In the genomic region with DNA sequence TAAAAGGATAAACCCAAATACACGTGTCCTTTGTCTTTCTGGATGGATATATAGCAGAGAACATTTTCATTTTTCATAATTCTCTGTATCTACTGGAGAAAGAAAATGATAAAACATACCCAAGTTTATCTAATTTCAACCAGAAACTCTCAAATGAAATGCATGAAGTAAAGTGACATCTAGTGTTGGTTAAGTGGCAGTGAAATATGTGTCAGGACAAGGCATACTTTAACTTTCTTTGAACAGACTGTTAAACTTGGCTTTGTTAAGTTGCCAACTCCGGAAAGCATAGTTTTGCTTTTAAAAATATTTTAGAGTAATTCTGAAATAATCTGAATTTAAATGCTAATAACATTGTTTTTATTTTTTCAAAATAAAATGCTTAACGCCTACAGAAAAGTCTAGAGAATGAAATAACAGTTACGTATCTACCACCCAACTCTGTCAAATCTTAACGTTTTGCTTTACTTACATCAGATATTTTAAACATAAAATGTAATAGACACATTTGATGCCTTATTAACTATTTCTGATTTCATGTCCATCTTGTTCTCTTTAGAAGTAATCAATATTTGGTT, we compare ENCODE assay signal across 8 cellular contexts. TPM values are rescaled to one million over a fixed set of nuclear protein-coding genes. Genes with fewer than 3 reads are reported as not detected.
DNase-seq lines count a peak whose midpoint lies in the region; ATAC-seq and TF ChIP-seq lines count a peak whose summit lies in the region.

No MANE protein-coding gene starts in this region.

- no peaks in the 10 kb centered on the region for H4K20me1 ChIP-seq in PC-9 (ENCODE audit: insufficient read depth)

- H3K27ac ChIP-seq in PC-9, result peak overlapping the region; percentile 24; the same call in 1 of the 2 replicates
- no peak overlapping the region for H3K27ac ChIP-seq in esophagus squamous epithelium
- no peak overlapping the region for H3K27ac ChIP-seq in psoas muscle

- DNase-seq in AML-193 (lab: John Stamatoyannopoulos, UW) (peak; percentile 44 to 46), HFFc6 (peak; percentile 55), PC-9 (peak in 1 of 2 experiments; percentile 59), esophagus squamous epithelium (lab: John Stamatoyannopoulos, UW) (no peak), psoas muscle (no peak), OCI-M2 (lab: John Stamatoyannopoulos, UW; ENCODE audit: unreplicated experiment) (no peak), T1000 (lab: John Stamatoyannopoulos, UW) (no peak)
- no peak for DNase-seq in stimulated activated CD4-positive, alpha-beta T cell treated with anti-CD3 and anti-CD28 coated beads, Interleukin-4, amount 100 ng/mL, for 1 hour

- intact Hi-C loops in PC-9 (cut with micrococcal nuclease; ENCODE audit: unreplicated experiment), result loop anchor here (1.0 to 2.0 kb wide), 3 partner anchors 43 to 233 kb away; partner anchors contain the start of gene SNRPF
- intact Hi-C loops in esophagus squamous epithelium (cut with DNase I), result loop anchor here (5.0 kb wide), 1 partner anchor 233 kb away; no protein-coding TSS in a partner anchor
- intact Hi-C loops in psoas muscle (cut with DNase I), result loop anchor here (1.0 to 10.0 kb wide), 3 partner anchors 193 to 233 kb away; no protein-coding TSS in a partner anchor

- POLR2A ChIA-PET in PC-9 (lab: Charles Lee; ENCODE audit: unreplicated experiment), result no interaction called here

- peaks cover 10% of the 10 kb centered on the region; the same call in 1 of the 2 replicates for H3F3A ChIP-seq in PC-9 (ENCODE audit: insufficient read depth, low read depth)

- H3K27ac Mint-ChIP-seq in HFFc6, result no peak overlapping the region

- BruUV-seq in PC-9 (replicated peaks; lab: Mats Ljungman, UMichigan), result no TSS peak

- H3K36me3 ChIP-seq in PC-9 (ENCODE audit: low read depth) (no peaks in the 10 kb centered on the region), esophagus squamous epithelium (no peaks in the 10 kb centered on the region), psoas muscle (ENCODE audit: insufficient read depth in 1 of 2, low read depth in 1 of 2) (no peaks in the 10 kb centered on the region)

- H3K4me3 Mint-ChIP-seq in HFFc6, result no peak overlapping the region

- H3K9me3 Mint-ChIP-seq in HFFc6, result no peaks in the 10 kb centered on the region

- no peak for ATAC-seq in psoas muscle

- H3K9me2 ChIP-seq in PC-9 (ENCODE audit: insufficient read depth), result no peaks in the 10 kb centered on the region

- H3K79me2 ChIP-seq in PC-9 (ENCODE audit: low read depth), result no peaks in the 10 kb centered on the region

- no peaks in the 10 kb centered on the region for H3K36me3 Mint-ChIP-seq in HFFc6 (ENCODE audit: low read depth)

- H3K9me3 ChIP-seq in PC-9 (ENCODE audit: insufficient read depth, low read depth) (peaks cover 3% of the 10 kb centered on the region; the same call in 1 of the 2 replicates), esophagus squamous epithelium (no peaks in the 10 kb centered on the region), psoas muscle (no peaks in the 10 kb centered on the region)

- TF ChIP-seq POLR2A in esophagus squamous epithelium (IDR thresholded peaks at IDR 0.05), result no peak

- H3K4me1 ChIP-seq in PC-9 (replicated peaks; ENCODE audit: insufficient read depth) (peaks cover 24% of the 10 kb centered on the region), esophagus squamous epithelium (no peaks in the 10 kb centered on the region), psoas muscle (no peaks in the 10 kb centered on the region)

- H2AFZ ChIP-seq in PC-9, result no peak overlapping the region

- no peak overlapping the region for H3K4me3 ChIP-seq in PC-9
- no peak overlapping the region for H3K4me3 ChIP-seq in esophagus squamous epithelium
- no peak overlapping the region for H3K4me3 ChIP-seq in psoas muscle

- no peaks in the 10 kb centered on the region for H3K4me1 Mint-ChIP-seq in HFFc6 (ENCODE audit: low read depth)

- H3K27me3 ChIP-seq in PC-9 (ENCODE audit: insufficient read depth, low read depth) (no peaks in the 10 kb centered on the region), esophagus squamous epithelium (no peaks in the 10 kb centered on the region), psoas muscle (ENCODE audit: insufficient read depth in 3 of 3, low read length in 2 of 3) (no peaks in the 10 kb centered on the region)

- no peaks in the 10 kb centered on the region; the same call in none of the 2 replicates for H3K27me3 Mint-ChIP-seq in HFFc6 (ENCODE audit: insufficient read depth)

- H3K4me2 ChIP-seq in PC-9, result no peak overlapping the region

- TF ChIP-seq CTCF in HFFc6 (IDR thresholded peaks at IDR 0.05), result peak; percentile 88
- TF ChIP-seq CTCF in PC-9 (conservative IDR thresholded peaks at IDR 0.05), result peak; percentile 87
- peak; percentile 31 to 85 (median 74) for TF ChIP-seq CTCF in esophagus squamous epithelium (IDR thresholded peaks at IDR 0.05)
- peak; percentile 62 for TF ChIP-seq CTCF in psoas muscle (IDR thresholded peaks at IDR 0.05)

- 42 to 46% methylated on average over 5 of the region's 5 CpGs for WGBS in esophagus squamous epithelium, 2 donors
- WGBS in psoas muscle, 3 donors, result 45 to 54% (median 47%) methylated on average over 5 of the region's 5 CpGs

- CTCF ChIA-PET in PC-9 (lab: Charles Lee), result interaction anchor here (0.5 to 1.2 kb wide), 2 partner anchors 27 to 170 kb away, joined by 3 to 4 read pairs; no protein-coding TSS in a partner anchor

RNA-seq across cellular contexts. Expression of gene NTN4, which starts 25.2 kb away (rescaled TPM):
- total RNA-seq in HFFc6 (2021; fragmentation: NEBNext Ultra II Directional; extraction: Animal tissue kit (Norgen Biotek cat#: 25700)), result 100 to 1,000 TPM in 3 of 6 experiments, 10 to 100 TPM in 3; 51.3 to 117 (median 101) TPM
- 41.5 and 46.0 TPM in 2 replicates for total RNA-seq in PC-9 (2021)
- total RNA-seq in esophagus squamous epithelium, result 10 to 100 TPM in 2 of 4 donors, 1 to 10 TPM in 2; 5.0 to 22.5 (median 12.4) TPM
- total RNA-seq in psoas muscle, result 10 to 100 TPM in 1 of 4 donors, 1 to 10 TPM in 3; 3.9 to 13.3 (median 5.4) TPM
- 1 to 10 TPM; 2.9 to 4.3 (median 3.8) TPM for polyA plus RNA-seq in psoas muscle

RNA-seq across cellular contexts. Expression of gene SNRPF, which starts 43.0 kb away (rescaled TPM):
- total RNA-seq in HFFc6 (2021; fragmentation: NEBNext Ultra II Directional; extraction: Animal tissue kit (Norgen Biotek cat#: 25700)), result 10 to 100 TPM; 24.2 to 31.9 (median 27.8) TPM
- 31.1 and 50.3 TPM in 2 replicates for total RNA-seq in PC-9 (2021)
- total RNA-seq in esophagus squamous epithelium, result 10 to 100 TPM in 2 of 4 donors, 1 to 10 TPM in 2; 2.7 to 16.3 (median 9.2) TPM
- 10 to 100 TPM in 3 of 4 donors, 1 to 10 TPM in 1; 8.8 to 13.7 (median 11.3) TPM for total RNA-seq in psoas muscle
- 10 to 100 TPM; 16.3 to 40.8 (median 24.2) TPM for polyA plus RNA-seq in psoas muscle

Comparison
In these comparisons a context has a peak if more than half of its experiments do, and no peak if none do; other contexts are left out.
1. DNase-seq: peak in AML-193 (2 of 2) and HFFc6 (single experiment); none in esophagus squamous epithelium (single experiment), psoas muscle (0 of 2), stimulated activated CD4-positive, alpha-beta T cell treated with anti-CD3 and anti-CD28 coated beads, Interleukin-4, amount 100 ng/mL, for 1 hour (single experiment), OCI-M2 (single experiment) and T1000 (single experiment).
2. Peak in every context shown above with its lines, with median percentiles within 50 percentile points of each other: CTCF ChIP-seq.